Comparison of ENCODE assay signal across 1 cellular context in genomic region chr3:50167782-50168317, GRCh38.
TF ChIP-seq lines count a peak whose summit lies in the region.

No MANE protein-coding gene starts in this region.

TF ChIP-seq in K562, 482 proteins besides CTCF, POLR2A, EP300 and RAD21:
- TF ChIP-seq CHD7 (IDR thresholded peaks at IDR 0.05; ENCODE audit: low read depth, low read length) (peak; percentile 35), ZBTB49 (CRISPR knock-in tag; IDR thresholded peaks at IDR 0.05; ENCODE audit: borderline replicate concordance) (no peak)
